In the genomic region with DNA sequence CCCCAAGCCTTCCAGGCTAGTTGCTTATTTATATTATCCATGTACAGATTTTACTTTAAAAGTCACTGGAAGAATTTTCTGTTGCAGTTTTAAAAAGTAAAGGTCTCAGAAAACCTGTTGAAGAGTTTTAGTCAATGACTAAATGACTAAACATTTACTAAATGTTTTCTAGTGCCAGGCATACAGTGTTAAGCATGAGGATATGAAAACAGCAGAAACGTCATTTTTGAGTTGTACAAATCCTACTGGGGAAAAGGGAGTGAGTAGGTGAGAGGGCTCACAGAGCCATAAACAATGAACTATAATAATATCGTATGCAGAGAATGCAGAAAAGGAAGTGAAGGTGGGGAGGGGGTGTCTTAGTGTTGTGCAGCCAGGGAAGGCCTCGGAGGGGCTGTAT, we compare ENCODE assay signal across 18 cellular contexts.
"Had no signal": no experiment of that assay in that cellular context is flagged by ENCODE, and none has a peak within 500 bp of the region (broad histone marks: within the 10 kb centered on the region; RNA-seq: fewer than 3 reads in every experiment).

No MANE protein-coding gene starts in this region.

- H3K36me3 ChIP-seq: breast epithelium, gastroesophageal sphincter had no signal

- H3K27me3 ChIP-seq: breast epithelium, gastroesophageal sphincter, testis had no signal

- H3K9me3 Mint-ChIP-seq: activated naive CD4-positive, alpha-beta T cell treated with anti-CD3 and anti-CD28 coated beads, Interleukin-2, amount 50 U/mL, for 72 hours; activated T-cell treated with anti-CD3 and anti-CD28 coated beads, Interleukin-2, amount 50 U/mL, for 24 hours; stimulated activated naive CD8-positive, alpha-beta T cell treated with anti-CD3 and anti-CD28 coated beads, Interleukin-15, Interleukin-2, amounts not matched to agents 100 ng/mL and 50 ng/mL, for 24 hours had no signal

- H3K9me3 ChIP-seq: breast epithelium, gastroesophageal sphincter, mucosa of descending colon, psoas muscle, testis had no signal

- H3K4me1 ChIP-seq: breast epithelium, psoas muscle, testis had no signal

- H3K4me3 Mint-ChIP-seq: activated T-cell treated with anti-CD3 and anti-CD28 coated beads, Interleukin-2, amount 50 U/mL, for 24 hours; naive thymus-derived CD8-positive, alpha-beta T cell; stimulated activated naive CD8-positive, alpha-beta T cell treated with anti-CD3 and anti-CD28 coated beads, Interleukin-15, Interleukin-2, amounts not matched to agents 100 ng/mL and 50 ng/mL, for 24 hours; T-helper 1 cell treated with Interleukin-12 subunit alpha and Interleukin-12 subunit beta and Interleukin-4 antibody, amounts not matched to agents 30 μg/mL and 1 μg/mL, for 36 hours had no signal

- DNase-seq: activated CD4-positive, CD25-positive, alpha-beta regulatory T cell; activated effector memory CD4-positive, alpha-beta T cell treated with anti-CD3 and anti-CD28 coated beads, Interleukin-2, amount 50 U/mL, for 16 hours; activated T-cell treated with anti-CD3 and anti-CD28 coated beads, Interleukin-2, amount 50 U/mL, for 24 hours; amygdala; left cardiac atrium; mucosa of descending colon; naive thymus-derived CD8-positive, alpha-beta T cell; nucleus accumbens; psoas muscle; stimulated activated CD4-positive, alpha-beta T cell treated with anti-CD3 and anti-CD28 coated beads, Interleukin-4, amount 100 ng/mL, for 1 hour; stimulated activated CD8-positive, alpha-beta memory T cell treated with anti-CD3 and anti-CD28 coated beads, Interleukin-4, amount 100 ng/mL, for 48 hours; testis had no signal

- H3K27me3 Mint-ChIP-seq: activated T-cell treated with anti-CD3 and anti-CD28 coated beads, Interleukin-2, amount 50 U/mL, for 24 hours; naive thymus-derived CD8-positive, alpha-beta T cell; stimulated activated naive CD8-positive, alpha-beta T cell treated with anti-CD3 and anti-CD28 coated beads, Interleukin-15, Interleukin-2, amounts not matched to agents 100 ng/mL and 50 ng/mL, for 24 hours had no signal

- H3K4me3 ChIP-seq: breast epithelium, gastroesophageal sphincter, lung, mucosa of descending colon, psoas muscle, testis had no signal

- ATAC-seq: activated naive CD4-positive, alpha-beta T cell treated with anti-CD3 and anti-CD28 coated beads, Interleukin-2, amount 50 U/mL, for 72 hours; gastroesophageal sphincter; left cardiac atrium; mucosa of descending colon; naive thymus-derived CD8-positive, alpha-beta T cell; psoas muscle had no signal

- H3K27ac Mint-ChIP-seq: activated naive CD4-positive, alpha-beta T cell treated with anti-CD3 and anti-CD28 coated beads, Interleukin-2, amount 50 U/mL, for 72 hours; activated T-cell treated with anti-CD3 and anti-CD28 coated beads, Interleukin-2, amount 50 U/mL, for 24 hours; stimulated activated naive CD8-positive, alpha-beta T cell treated with anti-CD3 and anti-CD28 coated beads, Interleukin-15, Interleukin-2, amounts not matched to agents 100 ng/mL and 50 ng/mL, for 24 hours; T-helper 1 cell treated with Interleukin-12 subunit alpha and Interleukin-12 subunit beta and Interleukin-4 antibody, amounts not matched to agents 30 μg/mL and 1 μg/mL, for 36 hours had no signal

- H3K27ac ChIP-seq: breast epithelium, gastroesophageal sphincter, psoas muscle, testis had no signal
